In the genomic region with DNA sequence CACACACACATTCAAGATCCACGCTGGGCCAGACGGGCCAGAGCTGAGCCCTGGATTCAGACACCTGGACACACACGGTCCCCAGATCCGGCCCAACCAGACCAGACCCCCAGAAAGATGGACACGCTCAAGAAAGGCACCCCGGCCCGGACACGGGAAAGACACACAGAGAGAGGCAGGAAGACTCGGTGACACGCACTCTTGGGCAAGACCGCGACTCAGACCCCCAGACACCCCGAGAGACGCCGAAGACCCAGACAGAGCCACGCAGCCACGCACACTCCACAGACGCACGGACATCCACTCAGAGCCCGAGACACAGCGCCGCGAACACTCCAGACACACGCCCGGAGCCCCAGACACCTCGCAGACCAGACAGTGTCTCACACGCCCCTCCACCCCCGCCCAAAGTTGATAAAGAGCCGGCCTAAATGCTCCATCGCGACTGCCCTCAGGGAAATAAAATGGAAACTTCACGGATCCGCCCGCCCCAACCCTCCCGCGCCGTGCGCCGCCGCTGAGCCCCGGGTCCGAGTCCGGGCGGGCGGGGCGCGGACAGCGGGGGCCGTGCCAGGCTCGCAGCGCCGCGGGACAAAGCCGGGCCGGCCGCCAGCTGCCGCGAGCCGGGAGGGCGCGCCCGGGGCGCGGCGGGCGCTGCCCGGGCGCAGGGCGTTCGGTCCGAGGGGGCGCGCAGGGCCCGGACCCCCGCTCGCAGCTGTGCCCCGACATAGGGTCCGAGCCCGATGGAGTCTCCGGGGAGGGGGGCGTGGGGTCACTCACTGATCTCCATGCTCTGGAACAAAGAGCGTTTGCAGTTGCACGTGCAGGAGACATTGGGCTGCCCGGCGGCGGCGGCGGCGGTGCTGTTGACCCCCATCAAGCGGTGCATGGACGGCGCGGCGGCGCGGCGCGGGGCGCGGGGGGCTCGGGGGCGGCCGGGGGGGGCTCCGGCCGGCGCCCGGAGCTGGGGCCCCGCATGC, we compare ENCODE assay signal across 8 cellular contexts. TPM values are rescaled to one million over a fixed set of nuclear protein-coding genes. Genes with fewer than 3 reads are reported as not detected.
DNase-seq lines count a peak whose midpoint lies in the region; ATAC-seq, FAIRE-seq and TF ChIP-seq lines count a peak whose summit lies in the region.

No MANE protein-coding gene starts in this region.

- H3K9me3 Mint-ChIP-seq in astrocyte (ENCODE audit: unreplicated experiment): no peaks in the 10 kb centered on the region

- TSS peak; percentile 76 for BruUV-seq in Panc1 (replicated peaks; lab: Mats Ljungman, UMichigan)

- H3K4me3 ChIP-seq in GM12864 (ENCODE audit: low read depth, low read length) (peak overlapping the region; percentile 69), Panc1 (ENCODE audit: low read depth in 2 of 2, low read length in 2 of 2) (peak overlapping the region; percentile 73 to 74), astrocyte (ENCODE audit: insufficient read depth, low read depth, low read length) (peak overlapping the region; percentile 98)

- peak overlapping the region; percentile 97 for H3K27ac Mint-ChIP-seq in astrocyte (ENCODE audit: unreplicated experiment)

- in situ Hi-C loops in Panc1 (cut with HindIII; ENCODE audit: low pct_unique_long_range_greater_than_20kb, low sequenced_read_pairs): no loop called here

- H3K27me3 ChIP-seq in Panc1 (ENCODE audit: control insufficient read depth, insufficient read depth, low read length) (no peaks in the 10 kb centered on the region), astrocyte (ENCODE audit: insufficient read depth, low read length) (no peaks in the 10 kb centered on the region)

- peak overlapping the region; percentile 98 for H3K4me2 ChIP-seq in astrocyte (ENCODE audit: low read length)

- FAIRE-seq in astrocyte (lab: Jason Lieb, UNC): no peak

- intact Hi-C loops in Panc1 (cut with micrococcal nuclease; ENCODE audit: unreplicated experiment): no loop called here

- no peak overlapping the region for H2AFZ ChIP-seq in astrocyte (ENCODE audit: low read depth, low read length)

- TF ChIP-seq CTCF in GM12864 (IDR thresholded peaks at IDR 0.05; ENCODE audit: low read depth, low read length, missing control alignments) (no peak), Panc1 (IDR thresholded peaks at IDR 0.05) (no peak), astrocyte (IDR thresholded peaks at IDR 0.05; ENCODE audit: insufficient read depth, low read depth, low read length) (no peak)

- H4K20me1 ChIP-seq in astrocyte (ENCODE audit: insufficient read depth, low read length): peaks cover 50% of the 10 kb centered on the region

- peaks cover 42% of the 10 kb centered on the region for H3K4me1 Mint-ChIP-seq in astrocyte (ENCODE audit: low read depth, unreplicated experiment)

- peak overlapping the region; percentile 90 for H3K27ac ChIP-seq in Panc1 (ENCODE audit: low read length)
- peak overlapping the region; percentile 92 for H3K27ac ChIP-seq in astrocyte (ENCODE audit: low read depth, low read length)

- DNase-seq in GM12864 (ENCODE audit: low read depth) (no peak), Panc1 (ENCODE audit: low read depth, low spot score) (no peak), astrocyte (ENCODE audit: low read depth) (no peak), iris pigment epithelial cell (ENCODE audit: low read depth) (peak; percentile 27), GM19240 (ENCODE audit: insufficient read length, low spot score) (no peak), NCI-H2107 (lab: John Stamatoyannopoulos, UW) (no peak)
- DNase-seq in stimulated activated CD8-positive, alpha-beta memory T cell treated with anti-CD3 and anti-CD28 coated beads, Interleukin-12 subunit alpha, Interleukin-12 subunit beta, amount 100 ng/mL, for 4 hours (ENCODE audit: low read depth): peak; percentile 16
- no peak for DNase-seq in activated CD4-positive, CD25-positive, alpha-beta regulatory T cell (lab: John Stamatoyannopoulos, UW)

- peaks cover 6% of the 10 kb centered on the region for H3K36me3 Mint-ChIP-seq in astrocyte (ENCODE audit: low read depth, unreplicated experiment)

- peaks cover 62% of the 10 kb centered on the region for H3K4me1 ChIP-seq in Panc1 (ENCODE audit: control insufficient read depth, insufficient read depth, low read length)
- H3K4me1 ChIP-seq in astrocyte (ENCODE audit: insufficient read depth, low read length): peaks cover 50% of the 10 kb centered on the region

- POLR2A ChIA-PET in Panc1 (lab: Charles Lee): interaction anchor here (0.7 to 1.5 kb wide), 2 partner anchors 10 to 191 kb away, joined by 3 to 5 read pairs; no protein-coding TSS in a partner anchor

- ATAC-seq in Panc1: no peak

- H3K36me3 ChIP-seq in Panc1 (ENCODE audit: control insufficient read depth, insufficient read depth, low read length) (no peaks in the 10 kb centered on the region), astrocyte (ENCODE audit: insufficient read depth, low read length) (peaks cover 3% of the 10 kb centered on the region)

- peaks cover 86% of the 10 kb centered on the region for H3K79me2 ChIP-seq in astrocyte (ENCODE audit: insufficient read depth, low read length)

- peak overlapping the region; percentile 99 for H3K9ac ChIP-seq in astrocyte (ENCODE audit: low read length)

- H3K9me3 ChIP-seq in Panc1 (ENCODE audit: control insufficient read depth, insufficient read depth, low read depth, low read length) (no peaks in the 10 kb centered on the region), astrocyte (ENCODE audit: insufficient read depth, low read depth, low read length) (no peaks in the 10 kb centered on the region)

- CTCF ChIA-PET in Panc1 (lab: Charles Lee): no interaction called here

- no peaks in the 10 kb centered on the region for H3K27me3 Mint-ChIP-seq in astrocyte (ENCODE audit: low read depth, unreplicated experiment)

- H3K4me3 Mint-ChIP-seq in astrocyte (ENCODE audit: unreplicated experiment): peak overlapping the region; percentile 98

RNA-seq across cellular contexts. Expression of a gene that starts 0.8 kb away (rescaled TPM):
- total RNA-seq in Panc1 (2021; ENCODE audit: unreplicated experiment): 89.8 TPM
- polyA plus RNA-seq in Panc1 (2012; ENCODE audit: insufficient read length): 103 TPM
- 49.4 and 65.1 TPM in 2 replicates for total RNA-seq in astrocyte

Comparison
In these comparisons a context has a peak if more than half of its experiments do, and no peak if none do; other contexts are left out.
1. DNase-seq: peak in iris pigment epithelial cell (single experiment) and stimulated activated CD8-positive, alpha-beta memory T cell treated with anti-CD3 and anti-CD28 coated beads, Interleukin-12 subunit alpha, Interleukin-12 subunit beta, amount 100 ng/mL, for 4 hours (single experiment); none in GM12864 (single experiment), Panc1 (single experiment), astrocyte (single experiment), GM19240 (single experiment), activated CD4-positive, CD25-positive, alpha-beta regulatory T cell (0 of 4) and NCI-H2107 (single experiment).
2. Peak in every context shown above with its lines, with median percentiles within 50 percentile points of each other: H3K4me3 ChIP-seq.